8 cellular contexts compared by ENCODE assay signal in genomic region chr18:6194640-6195039, GRCh38.
"Had no signal": no experiment of that assay in that cellular context is flagged by ENCODE, and none has a peak within 500 bp of the region (broad histone marks: within the 10 kb centered on the region; RNA-seq: fewer than 3 reads in every experiment).

No MANE protein-coding gene starts in this region.

- H3K4me3 Mint-ChIP-seq: IgD-negative memory B cell had no signal

- ATAC-seq: HepG2, K562 had no signal

- H3K4me1 Mint-ChIP-seq: IgD-negative memory B cell had no signal

- H3K27ac Mint-ChIP-seq: IgD-negative memory B cell had no signal

- DNase-seq: IMR-90, KBM-7, KG1 had no signal

- H3K4me3 ChIP-seq: K562 had no signal

- H3K27me3 Mint-ChIP-seq: IgD-negative memory B cell had no signal

- H3K36me3 Mint-ChIP-seq: IgD-negative memory B cell had no signal

- FAIRE-seq: HepG2, HTR-8/SVneo, K562 had no signal

- H3K27ac ChIP-seq: HL-60 had no signal
